Comparison of ENCODE assay signal across 7 cellular contexts in genomic region chr18:79525556-79526467, GRCh38.
DNase-seq lines count a peak whose midpoint lies in the region; ATAC-seq and TF ChIP-seq lines count a peak whose summit lies in the region.

No MANE protein-coding gene starts in this region.

- H3K9ac ChIP-seq in IMR-90 (ENCODE audit: low read depth, low read length) = no peak overlapping the region

- no peak overlapping the region for H4K5ac ChIP-seq in IMR-90 (ENCODE audit: low read depth, low read length)

- H3K9me3 ChIP-seq in IMR-90 (ENCODE audit: control insufficient read depth, insufficient read depth, low read length) (no peaks in the 10 kb centered on the region), left ventricle myocardium inferior (replicated peaks) (no peaks in the 10 kb centered on the region)

- no peak overlapping the region for H2BK15ac ChIP-seq in IMR-90 (ENCODE audit: low read depth, low read length)

- CTCF ChIA-PET in IMR-90 (lab: Yijun Ruan, JAX) = no interaction called here
- CTCF ChIA-PET in activated CD4-positive, alpha-beta T cell treated with anti-CD3 and anti-CD28 coated beads, Interleukin-2, amount 10 ng/mL, durations not matched to agents 7 days and 5 days (lab: Charles Lee) = interaction anchor here (1.5 to 5.8 kb wide), 2 partner anchors 128 to 147 kb away, joined by 7 to 41 read pairs; no protein-coding TSS in a partner anchor

- intact Hi-C loops in IMR-90 (cut with micrococcal nuclease) (no loop called here), left ventricle myocardium inferior (cut with micrococcal nuclease) (loop anchor here (5.0 to 10.0 kb wide), 2 partner anchors 119 to 139 kb away; no protein-coding TSS in a partner anchor)

- ATAC-seq in IMR-90 (ENCODE audit: low read depth) = peak; percentile 49; the same call in 1 of the 2 replicates
- ATAC-seq in HG02642 (IDR thresholded peaks at IDR 0.05; ENCODE audit: poor library complexity, unreplicated experiment) = no peak

- TF ChIP-seq RAD21 in IMR-90 (IDR thresholded peaks at IDR 0.05; ENCODE audit: low read length) = no peak

- H3K27ac Mint-ChIP-seq in activated CD4-positive, alpha-beta T cell treated with anti-CD3 and anti-CD28 coated beads, Interleukin-2, amount 10 ng/mL, durations not matched to agents 7 days and 5 days = peak overlapping the region; percentile 42

- H3K14ac ChIP-seq in IMR-90 (replicated peaks; ENCODE audit: low read depth, low read length) = no peak overlapping the region

- TF ChIP-seq CTCF in IMR-90 (conservative IDR thresholded peaks at IDR 0.05; ENCODE audit: low read depth, low read length) = no peak
- no peak for TF ChIP-seq CTCF in left ventricle myocardium inferior (IDR thresholded peaks at IDR 0.05; ENCODE audit: borderline replicate concordance)

- POLR2A ChIA-PET in IMR-90 (lab: Charles Lee; ENCODE audit: unreplicated experiment) = no interaction called here
- POLR2A ChIA-PET in activated CD4-positive, alpha-beta T cell treated with anti-CD3 and anti-CD28 coated beads, Interleukin-2, amount 10 ng/mL, durations not matched to agents 7 days and 5 days (lab: Charles Lee) = interaction anchor here (0.6 kb wide), 1 partner anchor 232 kb away, joined by 3 read pairs; no protein-coding TSS in a partner anchor

- peak overlapping the region; percentile 27 for H3K4me3 Mint-ChIP-seq in activated CD4-positive, alpha-beta T cell treated with anti-CD3 and anti-CD28 coated beads, Interleukin-2, amount 10 ng/mL, durations not matched to agents 7 days and 5 days

- H2BK120ac ChIP-seq in IMR-90 (ENCODE audit: low read depth, low read length) = no peak overlapping the region

- 63% methylated on average over 19 of the region's 39 CpGs; no CpG with 5 or more reads in 1 of the 2 experiments for WGBS in IMR-90 (ENCODE audit: extremely low coverage in 2 of 2, insufficient read length in 1 of 2), 2 experiments

- H3K27ac ChIP-seq in IMR-90 (ENCODE audit: insufficient read depth, low read length) (no peak overlapping the region), left ventricle myocardium inferior (replicated peaks) (peak overlapping the region; percentile 26)

- no peak overlapping the region for H3K18ac ChIP-seq in IMR-90 (ENCODE audit: low read depth, low read length)

- no peak overlapping the region for H4K91ac ChIP-seq in IMR-90 (ENCODE audit: insufficient read depth, low read depth, low read length)

- H3K36me3 Mint-ChIP-seq in activated CD4-positive, alpha-beta T cell treated with anti-CD3 and anti-CD28 coated beads, Interleukin-2, amount 10 ng/mL, durations not matched to agents 7 days and 5 days (ENCODE audit: low read depth) = peaks cover 20% of the 10 kb centered on the region

- dilution Hi-C loops in IMR-90 (cut with HindIII; ENCODE audit: low sequenced_read_pairs, unreplicated experiment) = no loop called here

- DNase-seq in IMR-90 (no peak), left ventricle myocardium inferior (peak; percentile 72), CD1c-positive myeloid dendritic cell (ENCODE audit: extremely low spot score) (no peak), HK-2 (ENCODE audit: unreplicated experiment) (no peak)
- no peak for DNase-seq in activated CD4-positive, alpha-beta T cell treated with anti-CD3 and anti-CD28 coated beads, Interleukin-2, amount 10 ng/mL, durations not matched to agents 7 days and 5 days
- DNase-seq in stimulated activated CD8-positive, alpha-beta memory T cell treated with anti-CD3 and anti-CD28 coated beads, Interleukin-4, amount 100 ng/mL, for 48 hours = peak; percentile 23

- no peak overlapping the region for H3K4me2 ChIP-seq in IMR-90 (ENCODE audit: low read depth, low read length)

- in situ Hi-C loops in IMR-90 (cut with MboI; ENCODE audit: low sequenced_read_pairs) = no loop called here

- H3K56ac ChIP-seq in IMR-90 (ENCODE audit: extremely low read depth, insufficient read depth, low read length) = no peak overlapping the region

- no peak overlapping the region for H2AK5ac ChIP-seq in IMR-90 (ENCODE audit: low read depth, low read length)

- no peak overlapping the region for H4K8ac ChIP-seq in IMR-90 (ENCODE audit: low read depth in 2 of 2, low read length in 2 of 2)

- H2AK9ac ChIP-seq in IMR-90 (replicated peaks; ENCODE audit: low read depth, low read length, poor library complexity) = no peak overlapping the region

- no peaks in the 10 kb centered on the region for H4K20me1 ChIP-seq in IMR-90 (ENCODE audit: insufficient read depth, low read length)

- H3K4ac ChIP-seq in IMR-90 (ENCODE audit: low read depth, low read length) = no peak overlapping the region

- no TSS peak for BruUV-seq in IMR-90 (replicated peaks; lab: Mats Ljungman, UMichigan)

- H2AFZ ChIP-seq in IMR-90 (replicated peaks; ENCODE audit: low read length, poor library complexity) = no peak overlapping the region

- no peaks in the 10 kb centered on the region for H3K79me1 ChIP-seq in IMR-90 (ENCODE audit: low read depth in 1 of 2, low read length in 2 of 2)

- no peak overlapping the region for H3K23ac ChIP-seq in IMR-90 (ENCODE audit: low read depth, low read length)

- H2BK5ac ChIP-seq in IMR-90 (ENCODE audit: low read depth, low read length, poor library complexity, severe bottlenecking) = no peak overlapping the region

- no peaks in the 10 kb centered on the region; the same call in 1 of the 2 replicates for H3K4me1 ChIP-seq in IMR-90 (ENCODE audit: control insufficient read depth, insufficient read depth, low read length)
- peaks cover 19% of the 10 kb centered on the region for H3K4me1 ChIP-seq in left ventricle myocardium inferior

- H3K36me3 ChIP-seq in IMR-90 (ENCODE audit: control insufficient read depth, insufficient read depth, low read length) (no peaks in the 10 kb centered on the region), left ventricle myocardium inferior (peaks cover 13% of the 10 kb centered on the region)

- no peak overlapping the region for H2BK20ac ChIP-seq in IMR-90 (ENCODE audit: low read depth, low read length)

- no peaks in the 10 kb centered on the region for H3K9me3 Mint-ChIP-seq in activated CD4-positive, alpha-beta T cell treated with anti-CD3 and anti-CD28 coated beads, Interleukin-2, amount 10 ng/mL, durations not matched to agents 7 days and 5 days

- no peaks in the 10 kb centered on the region for H3K9me1 ChIP-seq in IMR-90 (ENCODE audit: insufficient read depth, low read length)

- H3K27me3 ChIP-seq in IMR-90 (ENCODE audit: control insufficient read depth, insufficient read depth, low read length) (peaks cover 1% of the 10 kb centered on the region; the same call in 1 of the 2 replicates), left ventricle myocardium inferior (ENCODE audit: low read depth) (no peaks in the 10 kb centered on the region)

- TF ChIP-seq POLR2A in IMR-90 (IDR thresholded peaks at IDR 0.05; ENCODE audit: low read depth, low read length) = no peak

- H3K27me3 Mint-ChIP-seq in activated CD4-positive, alpha-beta T cell treated with anti-CD3 and anti-CD28 coated beads, Interleukin-2, amount 10 ng/mL, durations not matched to agents 7 days and 5 days = no peaks in the 10 kb centered on the region

- H3K4me3 ChIP-seq in IMR-90 (ENCODE audit: insufficient read depth, low read depth, low read length) (no peak overlapping the region), left ventricle myocardium inferior (peak overlapping the region; percentile 33)

- peaks cover 54% of the 10 kb centered on the region for H3K4me1 Mint-ChIP-seq in activated CD4-positive, alpha-beta T cell treated with anti-CD3 and anti-CD28 coated beads, Interleukin-2, amount 10 ng/mL, durations not matched to agents 7 days and 5 days

TF ChIP-seq in IMR-90, 13 proteins besides CTCF, POLR2A, EP300 and RAD21:
- TF ChIP-seq USF2 (IDR thresholded peaks at IDR 0.05; ENCODE audit: low read depth, low read length) (no peak), FOS (IDR thresholded peaks at IDR 0.05; ENCODE audit: low read depth, low read length) (no peak), MAFK (IDR thresholded peaks at IDR 0.05; ENCODE audit: low read depth, low read length) (no peak), CHD1 (IDR thresholded peaks at IDR 0.05; ENCODE audit: low read depth, low read length) (no peak), BHLHE40 (IDR thresholded peaks at IDR 0.05; ENCODE audit: low read depth, low read length) (no peak), RCOR1 (IDR thresholded peaks at IDR 0.05; ENCODE audit: insufficient replicate concordance, low read length) (no peak), ELK1 (IDR thresholded peaks at IDR 0.05; ENCODE audit: borderline replicate concordance, low read depth, low read length) (no peak), MXI1 (IDR thresholded peaks at IDR 0.05; ENCODE audit: borderline replicate concordance, low read depth, low read length) (no peak), SMC3 (IDR thresholded peaks at IDR 0.05; ENCODE audit: low read depth, low read length) (no peak), CEBPB (IDR thresholded peaks at IDR 0.05; ENCODE audit: low read depth, low read length) (no peak), MAZ (IDR thresholded peaks at IDR 0.05; ENCODE audit: borderline replicate concordance, low read depth, low read length) (no peak)

Comparison
In these comparisons a context has a peak if more than half of its experiments do, and no peak if none do; other contexts are left out.
1. DNase-seq: peak in left ventricle myocardium inferior (single experiment) and stimulated activated CD8-positive, alpha-beta memory T cell treated with anti-CD3 and anti-CD28 coated beads, Interleukin-4, amount 100 ng/mL, for 48 hours (single experiment); none in IMR-90 (single experiment), activated CD4-positive, alpha-beta T cell treated with anti-CD3 and anti-CD28 coated beads, Interleukin-2, amount 10 ng/mL, durations not matched to agents 7 days and 5 days (single experiment), CD1c-positive myeloid dendritic cell (single experiment) and HK-2 (single experiment).